ENCODE assay signal across 8 cellular contexts in genomic region chr10:75400163-75400768, GRCh38. TPM values are rescaled to one million over a fixed set of nuclear protein-coding genes. Genes with fewer than 3 reads are reported as not detected.
A peak's percentile ranks its signal among the peaks of the same experiment; 100 is the strongest.
DNase-seq lines count a peak whose midpoint lies in the region; ATAC-seq lines count a peak whose summit lies in the region.

No MANE protein-coding gene starts in this region.

- H3K27ac Mint-ChIP-seq in activated naive CD4-positive, alpha-beta T cell treated with anti-CD3 and anti-CD28 coated beads, Interleukin-2, amount 10 ng/mL, durations not matched to agents 7 days and 5 days: no peak overlapping the region
- H3K27ac Mint-ChIP-seq in activated CD4-positive, alpha-beta memory T cell treated with anti-CD3 and anti-CD28 coated beads, Interleukin-2, amount 10 ng/mL, durations not matched to agents 7 days and 5 days: no peak overlapping the region

- no peaks in the 10 kb centered on the region for H3K9me2 ChIP-seq in Karpas-422 (replicated peaks; ENCODE audit: insufficient read depth, low read length)

- WGBS in right cardiac atrium: under 1% methylated on average over 39 of the region's 39 CpGs

- no peaks in the 10 kb centered on the region for H3K79me2 ChIP-seq in Karpas-422 (ENCODE audit: low read length)

- intact Hi-C loops in right cardiac atrium (cut with DNase I): loop anchor here in 3 of 4 donors (2.0 to 10.0 kb wide), 6 partner anchors 215 to 1155 kb away; no protein-coding TSS in a partner anchor

- peaks cover 32% of the 10 kb centered on the region for H3K4me1 Mint-ChIP-seq in activated naive CD4-positive, alpha-beta T cell treated with anti-CD3 and anti-CD28 coated beads, Interleukin-2, amount 10 ng/mL, durations not matched to agents 7 days and 5 days
- peaks cover 27% of the 10 kb centered on the region for H3K4me1 Mint-ChIP-seq in activated CD4-positive, alpha-beta memory T cell treated with anti-CD3 and anti-CD28 coated beads, Interleukin-2, amount 10 ng/mL, durations not matched to agents 7 days and 5 days

- DNase-seq in activated naive CD4-positive, alpha-beta T cell treated with anti-CD3 and anti-CD28 coated beads, Interleukin-2, amount 10 ng/mL, durations not matched to agents 7 days and 5 days: no peak
- DNase-seq in activated naive CD4-positive, alpha-beta T cell treated with Interleukin-2 at 50 U/mL for 16 hours: no peak
- no peak for DNase-seq in activated CD4-positive, alpha-beta memory T cell treated with anti-CD3 and anti-CD28 coated beads, Interleukin-2, amount 10 ng/mL, durations not matched to agents 7 days and 5 days
- DNase-seq in right cardiac atrium: no peak
- no peak for DNase-seq in Karpas-422
- DNase-seq in NCI-H748 treated with DMSO at 0.1 percent for 48 hours (lab: John Stamatoyannopoulos, UW): no peak

- no peaks in the 10 kb centered on the region for H3K9me3 Mint-ChIP-seq in activated naive CD4-positive, alpha-beta T cell treated with anti-CD3 and anti-CD28 coated beads, Interleukin-2, amount 10 ng/mL, durations not matched to agents 7 days and 5 days
- no peaks in the 10 kb centered on the region for H3K9me3 Mint-ChIP-seq in activated CD4-positive, alpha-beta memory T cell treated with anti-CD3 and anti-CD28 coated beads, Interleukin-2, amount 10 ng/mL, durations not matched to agents 7 days and 5 days

- H3K9ac ChIP-seq in Karpas-422 (ENCODE audit: low read length): no peak overlapping the region

- CTCF ChIA-PET in activated naive CD4-positive, alpha-beta T cell treated with anti-CD3 and anti-CD28 coated beads, Interleukin-2, amount 10 ng/mL, durations not matched to agents 7 days and 5 days (lab: Charles Lee): interaction anchor here (0.9 to 1.1 kb wide), 3 partner anchors 10 to 106 kb away, joined by 3 to 4 read pairs (median 3); no protein-coding TSS in a partner anchor
- CTCF ChIA-PET in activated CD4-positive, alpha-beta memory T cell treated with anti-CD3 and anti-CD28 coated beads, Interleukin-2, amount 10 ng/mL, durations not matched to agents 7 days and 5 days (lab: Charles Lee): interaction anchor here (1.1 to 1.2 kb wide), 2 partner anchors 24 to 637 kb away, joined by 3 to 4 read pairs; no protein-coding TSS in a partner anchor

- H3K9me3 ChIP-seq in right cardiac atrium (ENCODE audit: control insufficient read depth, low read length) (no peaks in the 10 kb centered on the region), Karpas-422 (ENCODE audit: low read length) (no peaks in the 10 kb centered on the region; the same call in 1 of the 2 replicates)

- peaks cover 96% of the 10 kb centered on the region for H3K27me3 Mint-ChIP-seq in activated naive CD4-positive, alpha-beta T cell treated with anti-CD3 and anti-CD28 coated beads, Interleukin-2, amount 10 ng/mL, durations not matched to agents 7 days and 5 days
- peaks cover 56% of the 10 kb centered on the region for H3K27me3 Mint-ChIP-seq in activated CD4-positive, alpha-beta memory T cell treated with anti-CD3 and anti-CD28 coated beads, Interleukin-2, amount 10 ng/mL, durations not matched to agents 7 days and 5 days

- no peaks in the 10 kb centered on the region for H3K36me3 Mint-ChIP-seq in activated naive CD4-positive, alpha-beta T cell treated with anti-CD3 and anti-CD28 coated beads, Interleukin-2, amount 10 ng/mL, durations not matched to agents 7 days and 5 days
- H3K36me3 Mint-ChIP-seq in activated CD4-positive, alpha-beta memory T cell treated with anti-CD3 and anti-CD28 coated beads, Interleukin-2, amount 10 ng/mL, durations not matched to agents 7 days and 5 days (ENCODE audit: low read depth): peaks cover 3% of the 10 kb centered on the region

- POLR2A ChIA-PET in activated CD4-positive, alpha-beta memory T cell treated with anti-CD3 and anti-CD28 coated beads, Interleukin-2, amount 10 ng/mL, durations not matched to agents 7 days and 5 days (lab: Charles Lee): no interaction called here

- no peaks in the 10 kb centered on the region for H3K27me3 ChIP-seq in right cardiac atrium (ENCODE audit: control insufficient read depth, insufficient read depth)
- H3K27me3 ChIP-seq in Karpas-422 (ENCODE audit: low read length): no peaks in the 10 kb centered on the region

- H3K4me3 ChIP-seq in right cardiac atrium (ENCODE audit: low read length): peak overlapping the region; percentile 82
- H3K4me3 ChIP-seq in skin epidermis: peak overlapping the region; percentile 62 to 93 (median 80)
- no peak overlapping the region for H3K4me3 ChIP-seq in Karpas-422 (ENCODE audit: low read length)

- no peak overlapping the region for H2AFZ ChIP-seq in Karpas-422 (ENCODE audit: low read length)

- no peaks in the 10 kb centered on the region for H4K20me1 ChIP-seq in Karpas-422 (ENCODE audit: insufficient read depth, low read depth, low read length)

- no peak overlapping the region for H3K4me2 ChIP-seq in Karpas-422 (ENCODE audit: low read depth, low read length, poor library complexity, severe bottlenecking)

- peak overlapping the region; percentile 69 for H3K4me3 Mint-ChIP-seq in activated naive CD4-positive, alpha-beta T cell treated with anti-CD3 and anti-CD28 coated beads, Interleukin-2, amount 10 ng/mL, durations not matched to agents 7 days and 5 days
- H3K4me3 Mint-ChIP-seq in activated CD4-positive, alpha-beta memory T cell treated with anti-CD3 and anti-CD28 coated beads, Interleukin-2, amount 10 ng/mL, durations not matched to agents 7 days and 5 days: peak overlapping the region; percentile 69

- no peak for ATAC-seq in right cardiac atrium
- no peak for ATAC-seq in activated CD4-positive, CD25-positive, alpha-beta regulatory T cell treated with anti-CD3 and anti-CD28 coated beads, Interleukin-2, amount 50 U/mL, for 24 hours

- H3K4me1 ChIP-seq in right cardiac atrium (ENCODE audit: control insufficient read depth, insufficient read depth, low read length) (no peaks in the 10 kb centered on the region), Karpas-422 (ENCODE audit: low read length) (no peaks in the 10 kb centered on the region)

- H3K36me3 ChIP-seq in Karpas-422 (ENCODE audit: insufficient read depth, low read length): no peaks in the 10 kb centered on the region

- H3K27ac ChIP-seq in right cardiac atrium (ENCODE audit: low read length) (peak overlapping the region; percentile 86), skin epidermis (peak overlapping the region; percentile 70 to 96 (median 88)), Karpas-422 (ENCODE audit: low read length) (no peak overlapping the region)

RNA-seq across cellular contexts. Expression of gene ZNF503, which starts 1.3 kb away (rescaled TPM):
- under 1 TPM; 0.23 to 0.35 TPM for total RNA-seq in activated CD4-positive, alpha-beta memory T cell treated with anti-CD3 and anti-CD28 coated beads, Interleukin-2, amount 10 ng/mL, durations not matched to agents 7 days and 5 days
- 10 to 100 TPM; 13.2 to 14.6 (median 14.3) TPM for total RNA-seq in right cardiac atrium
- 8.7 TPM for polyA plus RNA-seq in right cardiac atrium
- 0.04 TPM in 1 of 2 replicates, not detected in the other for total RNA-seq in Karpas-422 (2014; rRNA removed; shearing (Covaris generic); ENCODE audit: low replicate concordance)

RNA-seq across cellular contexts. Expression of gene LRMDA, which starts 31.2 kb away (rescaled TPM):
- not detected for total RNA-seq in activated CD4-positive, alpha-beta memory T cell treated with anti-CD3 and anti-CD28 coated beads, Interleukin-2, amount 10 ng/mL, durations not matched to agents 7 days and 5 days
- total RNA-seq in right cardiac atrium: 10 to 100 TPM; 42.7 to 97.9 (median 55.1) TPM
- polyA plus RNA-seq in right cardiac atrium: 48.8 TPM
- not detected in 2 replicates for total RNA-seq in Karpas-422 (2014; rRNA removed; shearing (Covaris generic); ENCODE audit: low replicate concordance)

Comparison
In these comparisons a context has a peak if more than half of its experiments do, and no peak if none do; other contexts are left out.
1. RNA of gene ZNF503, which starts 1.3 kb away (total RNA-seq): 13.2 to 14.6 TPM in right cardiac atrium; 0.23 to 0.35 TPM in activated CD4-positive, alpha-beta memory T cell treated with anti-CD3 and anti-CD28 coated beads, Interleukin-2, amount 10 ng/mL, durations not matched to agents 7 days and 5 days and 0.04 TPM in Karpas-422; every median in the first group is over 10 times any median in the second.
2. RNA of gene LRMDA, which starts 31.2 kb away (total RNA-seq): 42.7 to 97.9 TPM in right cardiac atrium; not detected in activated CD4-positive, alpha-beta memory T cell treated with anti-CD3 and anti-CD28 coated beads, Interleukin-2, amount 10 ng/mL, durations not matched to agents 7 days and 5 days and not detected in Karpas-422; every median in the first group is over 10 times any median in the second.